8 cellular contexts compared by ENCODE assay signal in genomic region chr12:2336409-2336829, GRCh38.
A peak's percentile ranks its signal among the peaks of the same experiment; 100 is the strongest.
DNase-seq lines count a peak whose midpoint lies in the region; ATAC-seq and TF ChIP-seq lines count a peak whose summit lies in the region.

No MANE protein-coding gene starts in this region.

- peak overlapping the region; percentile 42 for H3K27ac ChIP-seq in cingulate gyrus (ENCODE audit: low read depth, low read length)

- no peak overlapping the region for H3K4me3 Mint-ChIP-seq in nephron

- H3K9me3 Mint-ChIP-seq in nephron: peaks cover 2% of the 10 kb centered on the region

- ATAC-seq in GM21737 (IDR thresholded peaks at IDR 0.05; ENCODE audit: unreplicated experiment): peak; percentile 92

- in situ Hi-C loops in G401 (cut with HindIII; ENCODE audit: low sequenced_read_pairs): no loop called here

- H3K27ac Mint-ChIP-seq in nephron: peak overlapping the region; percentile 80 to 90 (median 85)

- peaks cover 68% of the 10 kb centered on the region for H3K4me1 Mint-ChIP-seq in nephron

- no peaks in the 10 kb centered on the region for H3K36me3 Mint-ChIP-seq in nephron (ENCODE audit: low read depth)

- no peak for TF ChIP-seq CTCF in nephron (IDR thresholded peaks at IDR 0.05; ENCODE audit: unreplicated experiment in 3 of 3)

- H3K27me3 Mint-ChIP-seq in nephron (ENCODE audit: low read depth): peaks cover 4% of the 10 kb centered on the region

- DNase-seq in G401 (ENCODE audit: low spot score) (peak; percentile 76), LoVo (ENCODE audit: low spot score) (peak; percentile 14), middle frontal gyrus (ENCODE audit: extremely low spot score, low spot score) (no peak), NCI-H2081 treated with DMSO at 0.1 percent for 48 hours (lab: John Stamatoyannopoulos, UW) (no peak)
- DNase-seq in stimulated activated CD4-positive, alpha-beta T cell treated with anti-CD3 and anti-CD28 coated beads, Interleukin-1b, Interleukin-23, amount 100 ng/mL, for 48 hours: no peak

Comparison
In these comparisons a context has a peak if more than half of its experiments do, and no peak if none do; other contexts are left out.
1. DNase-seq: peak in G401 (single experiment) and LoVo (single experiment); none in middle frontal gyrus (single experiment), NCI-H2081 treated with DMSO at 0.1 percent for 48 hours (single experiment) and stimulated activated CD4-positive, alpha-beta T cell treated with anti-CD3 and anti-CD28 coated beads, Interleukin-1b, Interleukin-23, amount 100 ng/mL, for 48 hours (single experiment).